In genomic region chr10:70622541-70622940, GRCh38 we compare ENCODE assay signal across 32 cellular contexts. TPM values are rescaled to one million over a fixed set of nuclear protein-coding genes. Genes with fewer than 3 reads are reported as not detected.
"Had no signal": no experiment of that assay in that cellular context is flagged by ENCODE, and none has a peak within 500 bp of the region (broad histone marks: within the 10 kb centered on the region; RNA-seq: fewer than 3 reads in every experiment).

No MANE protein-coding gene starts in this region.

- H3K79me2 ChIP-seq: hepatocyte, parathyroid adenoma had no signal

- H3K27ac Mint-ChIP-seq: endodermal cell; immature natural killer cell; memory B cell; natural killer cell treated with Interleukin-12 subunit alpha and Interleukin-12 subunit beta and Interleukin-15 and Interleukin-18, amount 100 ng/mL, for 72 hours; neural progenitor cell; stimulated activated naive B cell treated with anti-CD40 and anti-IgM and Interleukin-4, amounts not matched to agents 10 μg/mL and 1 μg/mL and 100 μg/mL, for 72 hours; stimulated activated naive CD8-positive, alpha-beta T cell treated with anti-CD3 and anti-CD28 coated beads, Interleukin-15, amount 100 ng/mL, for 72 hours had no signal

- DNase-seq: cerebellar nuclear complex; effector CD4-positive, alpha-beta T cell; erythroblast; foreskin melanocyte; head of caudate nucleus; immature natural killer cell; left cardiac atrium; left ventricle myocardium inferior; lower lobe of right lung; midbrain; occipital lobe; right lobe of liver; spleen; stimulated activated CD4-positive, alpha-beta T cell treated with anti-CD3 and anti-CD28 coated beads, Interleukin-15, amount 100 ng/mL, for 24 hours; stimulated activated CD4-positive, alpha-beta T cell treated with anti-CD3 and anti-CD28 coated beads, Interleukin-1b, Interleukin-23, amount 100 ng/mL, for 48 hours; stimulated activated CD4-positive, alpha-beta T cell treated with anti-CD3 and anti-CD28 coated beads, Interleukin-4, amount 100 ng/mL, for 24 hours; stimulated activated naive B cell treated with anti-CD40 and anti-IgM and Interleukin-4, amounts not matched to agents 10 μg/mL and 1 μg/mL and 100 μg/mL, for 72 hours; stimulated activated naive CD8-positive, alpha-beta T cell treated with anti-CD3 and anti-CD28 coated beads, Interleukin-15, amount 100 ng/mL, for 72 hours; testis had no signal

- H3K9me3 Mint-ChIP-seq: natural killer cell treated with Interleukin-12 subunit alpha and Interleukin-12 subunit beta and Interleukin-15 and Interleukin-18, amount 100 ng/mL, for 72 hours had no signal

- H2AFZ ChIP-seq: hepatocyte, neural progenitor cell, parathyroid adenoma had no signal

- H3K27ac ChIP-seq: hepatocyte, lower lobe of right lung, neural progenitor cell, parathyroid adenoma, prostate gland, right lobe of liver, spleen, testis, tibial nerve had no signal

- H3K27me3 ChIP-seq: hepatocyte, neural progenitor cell, right lobe of liver, spleen, testis, tibial nerve had no signal

- H3K4me2 ChIP-seq: hepatocyte, neural progenitor cell had no signal

- H3K4me1 ChIP-seq: lower lobe of right lung, parathyroid adenoma, prostate gland, right lobe of liver, spleen, testis, tibial nerve had no signal

- H3K36me3 ChIP-seq: left ventricle myocardium inferior, lower lobe of right lung, neural progenitor cell, prostate gland, right lobe of liver, spleen, tibial nerve had no signal

- H3K4me3 ChIP-seq: hepatocyte, left ventricle myocardium inferior, lower lobe of right lung, neural progenitor cell, prostate gland, right lobe of liver, spleen, testis, tibial nerve had no signal

- H3K9me3 ChIP-seq: prostate gland, right lobe of liver, testis had no signal

- H3K36me3 Mint-ChIP-seq: neural progenitor cell; stimulated activated naive B cell treated with anti-CD40 and anti-IgM and Interleukin-4, amounts not matched to agents 10 μg/mL and 1 μg/mL and 100 μg/mL, for 72 hours had no signal

- H3K27me3 Mint-ChIP-seq: natural killer cell treated with Interleukin-12 subunit alpha and Interleukin-12 subunit beta and Interleukin-15 and Interleukin-18, amount 100 ng/mL, for 72 hours; stimulated activated naive CD8-positive, alpha-beta T cell treated with anti-CD3 and anti-CD28 coated beads, Interleukin-15, amount 100 ng/mL, for 72 hours had no signal

- H3K4me3 Mint-ChIP-seq: endodermal cell; immature natural killer cell; memory B cell; natural killer cell treated with Interleukin-12 subunit alpha and Interleukin-12 subunit beta and Interleukin-15 and Interleukin-18, amount 100 ng/mL, for 72 hours; neural progenitor cell; stimulated activated naive B cell treated with anti-CD40 and anti-IgM and Interleukin-4, amounts not matched to agents 10 μg/mL and 1 μg/mL and 100 μg/mL, for 72 hours; stimulated activated naive CD8-positive, alpha-beta T cell treated with anti-CD3 and anti-CD28 coated beads, Interleukin-15, amount 100 ng/mL, for 72 hours had no signal

- H3K4me1 Mint-ChIP-seq: memory B cell; stimulated activated naive B cell treated with anti-CD40 and anti-IgM and Interleukin-4, amounts not matched to agents 10 μg/mL and 1 μg/mL and 100 μg/mL, for 72 hours had no signal

- ATAC-seq: natural killer cell treated with Interleukin-12 subunit alpha and Interleukin-12 subunit beta and Interleukin-15 and Interleukin-18, amount 100 ng/mL, for 72 hours; stimulated activated naive B cell treated with anti-CD40 and anti-IgM and Interleukin-4, amounts not matched to agents 10 μg/mL and 1 μg/mL and 100 μg/mL, for 72 hours; stimulated activated naive CD8-positive, alpha-beta T cell treated with anti-CD3 and anti-CD28 coated beads, Interleukin-15, amount 100 ng/mL, for 72 hours had no signal

- H3K9ac ChIP-seq: neural progenitor cell, parathyroid adenoma had no signal

RNA-seq across cellular contexts. Expression of gene PRF1, which starts 20.0 kb away (rescaled TPM):
- total RNA-seq: dermis microvascular lymphatic vessel endothelial cell, endodermal cell, endothelial cell of umbilical vein, hepatocyte, occipital lobe, renal cortical epithelial cell had no signal
- polyA plus RNA-seq: endothelial cell of umbilical vein, hepatocyte, keratinocyte had no signal

RNA-seq across cellular contexts. Expression of gene ADAMTS14, which starts 49.8 kb away (rescaled TPM):
- total RNA-seq: dermis microvascular lymphatic vessel endothelial cell, endothelial cell of umbilical vein, subcutaneous adipose tissue had no signal
- polyA plus RNA-seq: endothelial cell of umbilical vein had no signal
